Comparison of ENCODE assay signal across 11 cellular contexts in genomic region chr6:156767603-156768467, GRCh38. TPM values are rescaled to one million over a fixed set of nuclear protein-coding genes. Genes with fewer than 3 reads are reported as not detected.
DNase-seq lines count a peak whose midpoint lies in the region; ATAC-seq, FAIRE-seq and TF ChIP-seq lines count a peak whose summit lies in the region.
"Had no signal": no experiment of that assay in that cellular context is flagged by ENCODE, and none has a peak within 500 bp of the region (broad histone marks: within the 10 kb centered on the region; RNA-seq: fewer than 3 reads in every experiment).

No MANE protein-coding gene starts in this region.

- intact Hi-C loops in K562 (cut with micrococcal nuclease) (no loop called here), transverse colon (cut with DNase I; ENCODE audit: low total_unique reads) (no loop called here), sigmoid colon (cut with DNase I) (no loop called here)

- peak; percentile 73 for FAIRE-seq in GM12892 (lab: Jason Lieb, UNC)
- peak; percentile 44 for FAIRE-seq in K562 (lab: Jason Lieb, UNC)

- no peak for TF ChIP-seq POLR2A in GM12892 (IDR thresholded peaks at IDR 0.05; ENCODE audit: low read depth, low read length)
- no peak for TF ChIP-seq POLR2A in K562 (conservative IDR thresholded peaks at IDR 0.05)
- TF ChIP-seq POLR2A in transverse colon (IDR thresholded peaks at IDR 0.05) = no peak
- no peak for TF ChIP-seq POLR2A in sigmoid colon (IDR thresholded peaks at IDR 0.05)

- H3K27ac ChIP-seq in K562 (ENCODE audit: extremely low read depth, low read depth, low read length) (no peak overlapping the region), transverse colon (no peak overlapping the region), sigmoid colon (no peak overlapping the region)

- no peak for TF ChIP-seq EP300 in K562 (IDR thresholded peaks at IDR 0.05; ENCODE audit: low read length)
- no peak for TF ChIP-seq EP300 in transverse colon (IDR thresholded peaks at IDR 0.05; ENCODE audit: low read depth)
- TF ChIP-seq EP300 in sigmoid colon (IDR thresholded peaks at IDR 0.05) = no peak

- H3K27me3 ChIP-seq in K562 (ENCODE audit: control insufficient read depth in 2 of 2, insufficient read depth in 2 of 2, low read length in 2 of 2) (peaks cover 0 to under 1% of the 10 kb centered on the region in 2 experiments; a peak in 1 of 5 replicates), transverse colon (no peaks in the 10 kb centered on the region), sigmoid colon (no peaks in the 10 kb centered on the region)

- no TSS peak for BruUV-seq in K562 (replicated peaks; lab: Mats Ljungman, UMichigan)

- H3K9ac ChIP-seq in K562 (ENCODE audit: insufficient read depth in 1 of 2, low read depth in 2 of 2, low read length in 2 of 2) = no peak overlapping the region

- H3K9me3 ChIP-seq in K562 (replicated peaks; ENCODE audit: control insufficient read depth, insufficient read depth, low read depth, low read length) (no peaks in the 10 kb centered on the region), transverse colon (no peaks in the 10 kb centered on the region), sigmoid colon (no peaks in the 10 kb centered on the region)

- H3K4me2 ChIP-seq in K562 (ENCODE audit: insufficient read depth, low read length) = no peak overlapping the region

- no peak for DNase-seq in GM12892 (ENCODE audit: insufficient read length)
- no peak for DNase-seq in K562 (ENCODE audit: extremely low read depth in 1 of 4, low spot score in 3 of 4)
- DNase-seq in NCI-H345 (lab: John Stamatoyannopoulos, UW) = no peak
- no peak for DNase-seq in transverse colon
- DNase-seq in sigmoid colon = no peak
- no peak for DNase-seq in inferior parietal cortex (ENCODE audit: extremely low spot score)
- DNase-seq: GDM1, NCI-H446, retina had no signal

- H2AFZ ChIP-seq in K562 (ENCODE audit: low read depth, low read length) = no peak overlapping the region

- in situ Hi-C loops in K562 (cut with MboI) = no loop called here
- in situ Hi-C loops in transverse colon (cut with MboI; ENCODE audit: low pct_ligation_motif_present in 1 of 4, low pct_unique_long_range_greater_than_20kb in 1 of 4, low sequenced_read_pairs in 3 of 4) = loop anchor here in 2 of 4 donors (25.0 kb wide), 1 partner anchor 206 kb away; no protein-coding TSS in a partner anchor

- H3K36me3 ChIP-seq in K562 (ENCODE audit: control insufficient read depth, insufficient read depth, low read length) (no peaks in the 10 kb centered on the region), transverse colon (no peaks in the 10 kb centered on the region), sigmoid colon (no peaks in the 10 kb centered on the region)

- no peaks in the 10 kb centered on the region for H4K20me1 ChIP-seq in K562 (replicated peaks; ENCODE audit: control insufficient read depth, insufficient read depth, low read length)

- H3K4me3 ChIP-seq in K562 (no peak overlapping the region), transverse colon (no peak overlapping the region), sigmoid colon (no peak overlapping the region)

- H3K4me1 ChIP-seq in K562 (replicated peaks in 1 of 2; ENCODE audit: control insufficient read depth in 2 of 2, insufficient read depth in 2 of 2, low read length in 2 of 2) (peaks cover 7 to 11% of the 10 kb centered on the region in 2 experiments; a peak in 4 of 5 replicates), transverse colon (no peaks in the 10 kb centered on the region), sigmoid colon (no peaks in the 10 kb centered on the region)

- H3K9me1 ChIP-seq in K562 (ENCODE audit: control insufficient read depth, insufficient read depth, low read length) = no peaks in the 10 kb centered on the region

- TF ChIP-seq RAD21 in K562 (CRISPR knock-in tag; conservative IDR thresholded peaks at IDR 0.05 in 1 of 2, IDR thresholded peaks at IDR 0.05 in 1 of 2) = no peak

- POLR2A ChIA-PET in K562 (lab: Yijun Ruan, JAX) = interaction anchor here (0.6 to 1.4 kb wide), 3 partner anchors 9 to 261 kb away, joined by 3 to 4 read pairs (median 3); partner anchors contain the start of gene ARID1B

- no peak for TF ChIP-seq CTCF in K562 (IDR thresholded peaks at IDR 0.05 in 2 of 3, conservative IDR thresholded peaks at IDR 0.05 in 1 of 3; ENCODE audit: insufficient read depth in 2 of 3, low read depth in 1 of 3, low read length in 3 of 3)
- TF ChIP-seq CTCF in transverse colon (IDR thresholded peaks at IDR 0.05) = no peak
- no peak for TF ChIP-seq CTCF in sigmoid colon (IDR thresholded peaks at IDR 0.05)

- no peaks in the 10 kb centered on the region for H3K79me2 ChIP-seq in K562 (ENCODE audit: control insufficient read depth, insufficient read depth, low read length)

- WGBS in K562 (ENCODE audit: insufficient coverage, low coverage, missing lambda C conversion rate) = 34% methylated on average over 9 of the region's 9 CpGs
- WGBS in transverse colon (ENCODE audit: low coverage in 1 of 2), 2 donors = 88 to 93% methylated on average over 8 to 9 of the region's 9 CpGs
- 77 to 85% methylated on average over 9 of the region's 9 CpGs for WGBS in sigmoid colon, 2 donors

- CTCF ChIA-PET in K562 (lab: Yijun Ruan, JAX; ENCODE audit: low intra/inter-chr PET ratio) = no interaction called here

- ATAC-seq in GM21360 (IDR thresholded peaks at IDR 0.05; ENCODE audit: unreplicated experiment) (peak; percentile 93), HG03175 (IDR thresholded peaks at IDR 0.05; ENCODE audit: unreplicated experiment) (peak; percentile 97), K562 (peak; percentile 14; the same call in 2 of the 3 replicates)

TF ChIP-seq in K562, 482 proteins besides CTCF, POLR2A, EP300 and RAD21:
- TF ChIP-seq RHOXF2B (CRISPR knock-in tag; conservative IDR thresholded peaks at IDR 0.05) (no peak), TEAD1 (CRISPR knock-in tag; IDR thresholded peaks at IDR 0.05) (no peak), KDM4B (IDR thresholded peaks at IDR 0.05; ENCODE audit: borderline replicate concordance in 2 of 2, low read depth in 1 of 2) (no peak), HDAC6 (IDR thresholded peaks at IDR 0.05; ENCODE audit: low read depth, low read length) (no peak), SPI1 (IDR thresholded peaks at IDR 0.05; ENCODE audit: borderline replicate concordance, low read depth, low read length) (peak; percentile 92), ZNF146 (CRISPR knock-in tag; IDR thresholded peaks at IDR 0.05; ENCODE audit: unreplicated experiment) (no peak), NR3C1 (CRISPR knock-in tag; IDR thresholded peaks at IDR 0.05) (no peak)

RNA-seq across cellular contexts. Expression of gene ARID1B, which starts 9.3 kb away (rescaled TPM):
- polyA plus RNA-seq in GM12892 (2012; ENCODE audit: missing spikeins) = 42.4 TPM
- total RNA-seq in K562 (2011; cell fraction: chromatin; rRNA removed; ENCODE audit: low replicate concordance) = 166 and 348 TPM in 2 replicates
- 89.6 and 106 TPM in 2 replicates for total RNA-seq in K562 (2011; cell fraction: nucleolus; rRNA removed)
- 226 and 418 TPM in 2 replicates for total RNA-seq in K562 (2011; cell fraction: nucleoplasm; rRNA removed)
- total RNA-seq in K562 (2014; rRNA removed) (19.3 and 21.3 TPM in 2 replicates), K562 (2014; rRNA removed; fragmentation: Illumina TruSeq; extraction: Trizol) (32.9 and 37.6 TPM in 2 replicates), K562 (2015; rRNA removed; fragmentation: Illumina TruSeq; extraction: Trizol) (33.7 and 34.3 TPM in 2 replicates), K562 (2021) (48.6 and 50.5 TPM in 2 replicates), transverse colon (100 to 1,000 TPM in 2 of 4 donors, 10 to 100 TPM in 2; 87.1 to 194 (median 115) TPM), sigmoid colon (100 to 1,000 TPM in 1 of 4 donors, 10 to 100 TPM in 3; 69.6 to 115 (median 78.8) TPM)
- polyA plus RNA-seq in K562 (2011; rRNA removed) (20.5 and 20.7 TPM in 2 replicates), K562 (2014; fragmentation: Illumina TruSeq; extraction: Trizol) (26.2 and 30.1 TPM in 2 replicates), K562 (2014; fragmentation: Nextera tagmentation; extraction: Ambion mirVana) (10 to 100 TPM; 12.5 to 25.8 TPM), K562 (2014; rRNA removed) (21.8 and 22.3 TPM in 2 replicates), sigmoid colon (10 to 100 TPM in 1 of 3 donors, 1 to 10 TPM in 2; 8.4 to 30.4 (median 8.6) TPM)
- polyA plus RNA-seq in K562 (2011; cell fraction: cytosol; rRNA removed) = 16.9 and 20.5 TPM in 2 replicates
- polyA plus RNA-seq in K562 (2011; cell fraction: nucleus; rRNA removed) = 46.8 and 68.6 TPM in 2 replicates
- polyA plus RNA-seq in K562 (2012) = 25.9 and 27.1 TPM in 2 replicates
- polyA minus RNA-seq in K562 (2011; rRNA and poly(A)+ RNA removed) = 81.8 and 86.3 TPM in 2 replicates
- 64.9 and 82.5 TPM in 2 replicates for polyA minus RNA-seq in K562 (2011; cell fraction: cytosol; rRNA and poly(A)+ RNA removed)
- polyA minus RNA-seq in K562 (2011; cell fraction: nucleus; rRNA and poly(A)+ RNA removed) = 157 and 175 TPM in 2 replicates

Comparison
In these comparisons a context has a peak if more than half of its experiments do, and no peak if none do; other contexts are left out.
1. ATAC-seq: peak in every context shown above with its lines; median percentile 97 in HG03175; 93 in GM21360; 14 in K562.